ENCODE assay signal across 21 cellular contexts in genomic region chr1:16443975-16444745, GRCh38. TPM values are rescaled to one million over a fixed set of nuclear protein-coding genes. Genes with fewer than 3 reads are reported as not detected.
DNase-seq lines count a peak whose midpoint lies in the region; ATAC-seq and TF ChIP-seq lines count a peak whose summit lies in the region.
"Had no signal": no experiment of that assay in that cellular context is flagged by ENCODE, and none has a peak within 500 bp of the region (broad histone marks: within the 10 kb centered on the region; RNA-seq: fewer than 3 reads in every experiment).

No MANE protein-coding gene starts in this region.

- no peak overlapping the region for H3K4me3 Mint-ChIP-seq in CD4-positive, alpha-beta T cell
- H3K4me3 Mint-ChIP-seq in IgD-negative memory B cell, result peak overlapping the region in 1 of 4 donors; percentile 35
- H3K4me3 Mint-ChIP-seq in activated naive CD8-positive, alpha-beta T cell treated with anti-CD3 and anti-CD28 coated beads for 36 hours, result no peak overlapping the region
- no peak overlapping the region for H3K4me3 Mint-ChIP-seq in mesothelial cell of epicardium

- no peak for TF ChIP-seq CTCF in CD4-positive, alpha-beta T cell (IDR thresholded peaks at IDR 0.05)
- no peak for TF ChIP-seq CTCF in uterus (IDR thresholded peaks at IDR 0.05)
- TF ChIP-seq CTCF in mammary epithelial cell (conservative IDR thresholded peaks at IDR 0.05 in 1 of 2, IDR thresholded peaks at IDR 0.05 in 1 of 2; ENCODE audit: extremely low read depth in 1 of 2, insufficient read depth in 1 of 2, low read depth in 1 of 2, low read length in 2 of 2), result no peak
- TF ChIP-seq CTCF in mesothelial cell of epicardium (IDR thresholded peaks at IDR 0.05; ENCODE audit: unreplicated experiment), result no peak

- H3K9ac ChIP-seq in mucosa of stomach (ENCODE audit: low read length) (peak overlapping the region; percentile 28), mammary epithelial cell (ENCODE audit: insufficient read depth, low read length) (no peak overlapping the region)

- no peak for TF ChIP-seq POLR2A in uterus (IDR thresholded peaks at IDR 0.05)

- DNase-seq in CD4-positive, alpha-beta T cell, result no peak
- DNase-seq in activated naive CD8-positive, alpha-beta T cell treated with anti-CD3 and anti-CD28 coated beads for 36 hours, result no peak
- DNase-seq in uterus, result no peak
- no peak for DNase-seq in mammary epithelial cell
- no peak for DNase-seq in mesothelial cell of epicardium (ENCODE audit: low spot score in 2 of 2, unreplicated experiment in 2 of 2)
- DNase-seq: activated CD4-positive, alpha-beta T cell treated with anti-CD3 and anti-CD28 coated beads, Interleukin-2, amount 50 U/mL, for 1 hour; activated gamma-delta T cell treated with Interleukin-2 at 50 U/mL for 16 hours; BE2C; DMS79 treated with DMSO at 0.1 percent for 48 hours; effector CD8-positive, alpha-beta T cell; foreskin fibroblast; left ventricle myocardium superior; NCI-H2081 treated with DMSO at 0.1 percent for 48 hours; NCI-H69; stimulated activated naive CD4-positive, alpha-beta T cell had no signal

- no peak overlapping the region for H2AFZ ChIP-seq in mammary epithelial cell (ENCODE audit: low read depth, low read length)

- POLR2A ChIA-PET in CD4-positive, alpha-beta T cell (lab: Charles Lee), result no interaction called here

- H3K4me2 ChIP-seq in mammary epithelial cell (ENCODE audit: insufficient read depth, low read depth, low read length), result no peak overlapping the region

- no peaks in the 10 kb centered on the region for H4K20me1 ChIP-seq in mammary epithelial cell (ENCODE audit: insufficient read depth, low read length)

- H3K9me3 ChIP-seq in CD4-positive, alpha-beta T cell (ENCODE audit: control insufficient read depth, low read length), result no peaks in the 10 kb centered on the region
- H3K9me3 ChIP-seq in mucosa of stomach (ENCODE audit: control insufficient read depth, low read length) (no peaks in the 10 kb centered on the region), uterus (no peaks in the 10 kb centered on the region), mammary epithelial cell (replicated peaks; ENCODE audit: insufficient read depth, low read length) (no peaks in the 10 kb centered on the region)
- H3K9me3 ChIP-seq: BE2C had no signal

- BruUV-seq in mammary epithelial cell (replicated peaks; lab: Mats Ljungman, UMichigan), result no TSS peak

- WGBS in mammary epithelial cell (ENCODE audit: low coverage, missing lambda C conversion rate), result 94% methylated on average over 14 of the region's 14 CpGs

- H3K36me3 Mint-ChIP-seq in CD4-positive, alpha-beta T cell (ENCODE audit: low read depth), result peaks cover 80% of the 10 kb centered on the region
- H3K36me3 Mint-ChIP-seq in IgD-negative memory B cell, result no peaks in the 10 kb centered on the region
- peaks cover 6% of the 10 kb centered on the region for H3K36me3 Mint-ChIP-seq in activated naive CD8-positive, alpha-beta T cell treated with anti-CD3 and anti-CD28 coated beads for 36 hours
- H3K36me3 Mint-ChIP-seq in mesothelial cell of epicardium, result peaks cover 16% of the 10 kb centered on the region

- CTCF ChIA-PET in CD4-positive, alpha-beta T cell (lab: Charles Lee), result no interaction called here
- CTCF ChIA-PET in mammary epithelial cell (lab: Charles Lee; ENCODE audit: low non-redundant PET), result no interaction called here

- intact Hi-C loops in CD4-positive, alpha-beta T cell (cut with DNase I, micrococcal nuclease), result loop anchor here (5.0 to 10.0 kb wide), 2 partner anchors 51 to 92 kb away; partner anchors contain the start of gene FBXO42 (in 1 of the 2)
- intact Hi-C loops in uterus (cut with DNase I; ENCODE audit: low total_unique reads) (no loop called here), mammary epithelial cell (cut with micrococcal nuclease) (loop anchor here (5.0 kb wide), 1 partner anchor 53 kb away; no protein-coding TSS in a partner anchor)

- H3K27me3 ChIP-seq in CD4-positive, alpha-beta T cell (ENCODE audit: control insufficient read depth, insufficient read depth, low read length), result no peaks in the 10 kb centered on the region
- H3K27me3 ChIP-seq in mucosa of stomach (ENCODE audit: control insufficient read depth, insufficient read depth, low read length), result no peaks in the 10 kb centered on the region
- no peaks in the 10 kb centered on the region for H3K27me3 ChIP-seq in uterus
- H3K27me3 ChIP-seq in mammary epithelial cell (ENCODE audit: insufficient read depth, low read length), result no peaks in the 10 kb centered on the region
- H3K27me3 ChIP-seq: BE2C had no signal

- H3K4me3 ChIP-seq in mucosa of stomach (ENCODE audit: low read length) (no peak overlapping the region), uterus (no peak overlapping the region), mammary epithelial cell (replicated peaks in 1 of 3; ENCODE audit: insufficient read depth in 1 of 3, low read depth in 2 of 3, low read length in 3 of 3) (no peak overlapping the region)

- H3K4me1 ChIP-seq in mucosa of stomach (ENCODE audit: control insufficient read depth, insufficient read depth, low read length) (peaks cover 4% of the 10 kb centered on the region), uterus (peaks cover 0 to 5% of the 10 kb centered on the region in 2 donors), mammary epithelial cell (ENCODE audit: insufficient read depth, low read length) (peaks cover 5% of the 10 kb centered on the region)
- H3K4me1 ChIP-seq: BE2C had no signal

- no peaks in the 10 kb centered on the region for H3K9me3 Mint-ChIP-seq in CD4-positive, alpha-beta T cell
- H3K9me3 Mint-ChIP-seq in IgD-negative memory B cell (no peaks in the 10 kb centered on the region), mesothelial cell of epicardium (no peaks in the 10 kb centered on the region)
- no peaks in the 10 kb centered on the region for H3K9me3 Mint-ChIP-seq in activated naive CD8-positive, alpha-beta T cell treated with anti-CD3 and anti-CD28 coated beads for 36 hours

- no peak overlapping the region for H3K27ac ChIP-seq in CD4-positive, alpha-beta T cell (ENCODE audit: low read depth, low read length)
- H3K27ac ChIP-seq in uterus (no peak overlapping the region), mammary epithelial cell (ENCODE audit: insufficient read depth, low read depth, low read length) (no peak overlapping the region)

- peaks cover 70% of the 10 kb centered on the region for H3K79me2 ChIP-seq in mammary epithelial cell (ENCODE audit: insufficient read depth, low read length)

- dilution Hi-C loops in mammary epithelial cell (cut with HindIII; ENCODE audit: low sequenced_read_pairs), result no loop called here

- in situ Hi-C loops in mammary epithelial cell (cut with MboI; ENCODE audit: low sequenced_read_pairs in 2 of 2), result no loop called here

- ATAC-seq in CD4-positive, alpha-beta T cell (ENCODE audit: poor library complexity), result no peak
- ATAC-seq: left ventricle myocardium superior, Panc1 had no signal

- H3K4me1 Mint-ChIP-seq in CD4-positive, alpha-beta T cell (ENCODE audit: low read depth), result peaks cover 52% of the 10 kb centered on the region
- H3K4me1 Mint-ChIP-seq in IgD-negative memory B cell, result peaks cover 29 to 32% (median 29%) of the 10 kb centered on the region in 3 donors
- H3K4me1 Mint-ChIP-seq in activated naive CD8-positive, alpha-beta T cell treated with anti-CD3 and anti-CD28 coated beads for 36 hours, result peaks cover 26% of the 10 kb centered on the region
- H3K4me1 Mint-ChIP-seq in mesothelial cell of epicardium, result peaks cover 11% of the 10 kb centered on the region

- no peaks in the 10 kb centered on the region for H3K27me3 Mint-ChIP-seq in CD4-positive, alpha-beta T cell
- no peaks in the 10 kb centered on the region for H3K27me3 Mint-ChIP-seq in IgD-negative memory B cell
- H3K27me3 Mint-ChIP-seq in activated naive CD8-positive, alpha-beta T cell treated with anti-CD3 and anti-CD28 coated beads for 36 hours, result no peaks in the 10 kb centered on the region
- H3K27me3 Mint-ChIP-seq in mesothelial cell of epicardium (ENCODE audit: low read depth), result no peaks in the 10 kb centered on the region

- H3K36me3 ChIP-seq in mucosa of stomach (ENCODE audit: control insufficient read depth, insufficient read depth, low read length), result peaks cover 17% of the 10 kb centered on the region
- no peaks in the 10 kb centered on the region for H3K36me3 ChIP-seq in uterus
- H3K36me3 ChIP-seq in mammary epithelial cell (ENCODE audit: insufficient read depth, low read length), result peaks cover 8% of the 10 kb centered on the region

- peak overlapping the region; percentile 97 for H3K27ac Mint-ChIP-seq in CD4-positive, alpha-beta T cell
- H3K27ac Mint-ChIP-seq in IgD-negative memory B cell (peak overlapping the region in 2 of 3 donors; percentile 3 to 91), mesothelial cell of epicardium (no peak overlapping the region)
- H3K27ac Mint-ChIP-seq in activated naive CD8-positive, alpha-beta T cell treated with anti-CD3 and anti-CD28 coated beads for 36 hours, result peak overlapping the region; percentile 31

RNA-seq across cellular contexts. Expression of gene NECAP2, which starts 3.6 kb away (rescaled TPM):
- 10 to 100 TPM; 65.8 to 66.0 TPM for total RNA-seq in CD4-positive, alpha-beta T cell
- polyA plus RNA-seq in IgD-negative memory B cell (144 TPM), mammary epithelial cell (67.3 TPM)
- 10 to 100 TPM; 52.5 to 54.9 TPM for total RNA-seq in activated naive CD8-positive, alpha-beta T cell treated with anti-CD3 and anti-CD28 coated beads for 36 hours
- total RNA-seq in uterus (10 to 100 TPM; 36.0 to 60.1 (median 38.6) TPM), mammary epithelial cell (10 to 100 TPM; 55.1 to 75.8 TPM), mesothelial cell of epicardium (43.7 to 46.7 TPM (median 44.1 TPM) in 3 replicates)
- polyA minus RNA-seq in mammary epithelial cell, result 52.4 TPM

RNA-seq across cellular contexts. Expression of gene SPATA21, which starts 6.9 kb away (rescaled TPM):
- not detected for total RNA-seq in CD4-positive, alpha-beta T cell
- polyA plus RNA-seq in IgD-negative memory B cell (not detected), mammary epithelial cell (not detected)
- not detected for total RNA-seq in activated naive CD8-positive, alpha-beta T cell treated with anti-CD3 and anti-CD28 coated beads for 36 hours
- total RNA-seq in uterus (under 1 TPM in 1 of 4 donors, not detected in 3; 0.27 TPM), mammary epithelial cell (not detected), mesothelial cell of epicardium (0.16 to 0.20 TPM in 2 of 3 replicates, not detected in the other)
- polyA minus RNA-seq in mammary epithelial cell, result not detected
- total RNA-seq: cardiac septum, HT-29, left ventricle myocardium superior, MCF 10A had no signal
